ENCODE assay signal across 8 cellular contexts in the genomic region with DNA sequence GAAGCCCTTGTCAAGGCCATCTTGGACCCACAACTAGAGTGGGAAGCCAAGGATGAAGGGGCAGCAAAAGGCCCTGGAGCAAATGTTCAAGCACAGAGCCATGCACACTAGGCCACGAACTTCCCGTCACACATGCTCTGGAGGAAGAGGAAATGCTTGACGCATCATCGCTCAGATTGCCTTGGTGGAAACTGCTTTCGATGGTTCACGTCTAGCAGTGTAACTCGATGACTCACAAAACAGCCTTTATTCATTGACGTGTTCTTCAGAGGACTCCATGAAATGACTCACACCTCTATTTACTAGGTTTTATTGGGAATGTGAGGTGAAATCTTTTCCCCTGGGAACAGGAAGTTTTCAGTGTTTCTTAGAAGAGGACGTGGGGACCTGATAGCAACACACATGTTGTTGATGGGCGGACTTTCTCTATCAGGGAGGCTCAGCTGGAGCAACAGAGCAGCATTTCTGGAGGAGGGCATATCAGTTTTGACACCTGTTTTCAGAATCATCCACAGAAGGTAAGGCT.
DNase-seq lines count a peak whose midpoint lies in the region; ATAC-seq and TF ChIP-seq lines count a peak whose summit lies in the region.

No MANE protein-coding gene starts in this region.

- POLR2A ChIA-PET in BJ (lab: Charles Lee) = no interaction called here

- CTCF ChIA-PET in BJ (lab: Yijun Ruan, JAX) = no interaction called here

- no peaks in the 10 kb centered on the region for H3K27me3 ChIP-seq in BJ (ENCODE audit: control insufficient read depth, insufficient read depth, low read length)
- H3K27me3 ChIP-seq in lower lobe of right lung (ENCODE audit: low read depth) = no peaks in the 10 kb centered on the region

- H3K36me3 ChIP-seq in BJ (ENCODE audit: control insufficient read depth, insufficient read depth, low read length) (no peaks in the 10 kb centered on the region), lower lobe of right lung (no peaks in the 10 kb centered on the region)

- no peak overlapping the region for H3K4me3 ChIP-seq in BJ (ENCODE audit: low read depth, low read length)
- H3K4me3 ChIP-seq in lower lobe of right lung = no peak overlapping the region

- peak overlapping the region; percentile 49 for H3K27ac ChIP-seq in lower lobe of right lung

- DNase-seq in BJ (ENCODE audit: low read depth) (peak; percentile 95), HS-5 (ENCODE audit: low read depth) (peak; percentile 81), amniotic epithelial cell (ENCODE audit: low read depth) (peak; percentile 96), lower lobe of right lung (no peak), D341Med (ENCODE audit: low spot score) (no peak), superior temporal gyrus (ENCODE audit: extremely low spot score) (no peak), NAMALWA (ENCODE audit: low spot score) (no peak)

- H3K9me3 ChIP-seq in lower lobe of right lung = no peaks in the 10 kb centered on the region

- intact Hi-C loops in lower lobe of right lung (cut with DNase I) = no loop called here

- TF ChIP-seq CTCF in BJ (IDR thresholded peaks at IDR 0.05; ENCODE audit: insufficient read depth, low read depth, low read length) (no peak), lower lobe of right lung (IDR thresholded peaks at IDR 0.05) (no peak)

- no peaks in the 10 kb centered on the region for H3K4me1 ChIP-seq in lower lobe of right lung

- ATAC-seq in lower lobe of right lung (peak; percentile 73 to 78), GM19397 (IDR thresholded peaks at IDR 0.05; ENCODE audit: unreplicated experiment) (no peak)

Comparison
In these comparisons a context has a peak if more than half of its experiments do, and no peak if none do; other contexts are left out.
1. DNase-seq: peak in BJ (single experiment), HS-5 (single experiment) and amniotic epithelial cell (single experiment); none in lower lobe of right lung (single experiment), D341Med (single experiment), superior temporal gyrus (single experiment) and NAMALWA (single experiment).